8 cellular contexts compared by ENCODE assay signal in genomic region chr20:42524058-42524457, GRCh38.
"Had no signal": no experiment of that assay in that cellular context is flagged by ENCODE, and none has a peak within 500 bp of the region (broad histone marks: within the 10 kb centered on the region; RNA-seq: fewer than 3 reads in every experiment).

No MANE protein-coding gene starts in this region.

- FAIRE-seq: G401.6, GM12878, GM12891, GM12892, GM18507, GM19239 had no signal

- H3K4me3 ChIP-seq: GM12878 had no signal

- ATAC-seq: GM12878 had no signal

- DNase-seq: GDM1, GF-D8 had no signal
